9 cellular contexts compared by ENCODE assay signal in genomic region chr11:31816467-31817053, GRCh38. TPM values are rescaled to one million over a fixed set of nuclear protein-coding genes. Genes with fewer than 3 reads are reported as not detected.
DNase-seq lines count a peak whose midpoint lies in the region; ATAC-seq, FAIRE-seq and TF ChIP-seq lines count a peak whose summit lies in the region.
"Had no signal": no experiment of that assay in that cellular context is flagged by ENCODE, and none has a peak within 500 bp of the region (broad histone marks: within the 10 kb centered on the region; RNA-seq: fewer than 3 reads in every experiment).

No MANE protein-coding gene starts in this region.

- no peak for TF ChIP-seq CTCF in HFFc6 (IDR thresholded peaks at IDR 0.05)
- no peak for TF ChIP-seq CTCF in nephron (IDR thresholded peaks at IDR 0.05; ENCODE audit: unreplicated experiment in 3 of 3)

- H3K9me3 ChIP-seq in CD4-positive, alpha-beta memory T cell (ENCODE audit: control insufficient read depth in 1 of 2, low read length in 2 of 2), result no peaks in the 10 kb centered on the region

- no peak for ATAC-seq in central memory CD8-positive, alpha-beta T cell (replicated peaks; ENCODE audit: extremely low read depth, poor library complexity, severe bottlenecking)
- ATAC-seq in HG02981 (IDR thresholded peaks at IDR 0.05; ENCODE audit: unreplicated experiment), result no peak

- H3K27me3 ChIP-seq in CD4-positive, alpha-beta memory T cell (ENCODE audit: insufficient read depth, low read length), result peaks cover 73% of the 10 kb centered on the region

- peak overlapping the region; percentile 48 to 85 (median 76) for H3K4me3 Mint-ChIP-seq in CD4-positive, alpha-beta memory T cell
- H3K4me3 Mint-ChIP-seq in HFFc6 (peak overlapping the region; percentile 84), nephron (peak overlapping the region; percentile 35 to 79 (median 64))
- peak overlapping the region; percentile 64 for H3K4me3 Mint-ChIP-seq in central memory CD8-positive, alpha-beta T cell

- no peaks in the 10 kb centered on the region for H3K36me3 ChIP-seq in CD4-positive, alpha-beta memory T cell (ENCODE audit: insufficient read depth, low read length)

- H3K27ac ChIP-seq in CD4-positive, alpha-beta memory T cell (ENCODE audit: low read depth, low read length), result no peak overlapping the region

- peaks cover 52 to 53% of the 10 kb centered on the region in 2 donors for H3K27me3 Mint-ChIP-seq in CD4-positive, alpha-beta memory T cell
- H3K27me3 Mint-ChIP-seq in HFFc6 (ENCODE audit: insufficient read depth), result peaks cover 63% of the 10 kb centered on the region
- H3K27me3 Mint-ChIP-seq in central memory CD8-positive, alpha-beta T cell, result peaks cover 78% of the 10 kb centered on the region
- H3K27me3 Mint-ChIP-seq in nephron (ENCODE audit: low read depth), result peaks cover 49% of the 10 kb centered on the region

- H3K4me3 ChIP-seq in CD4-positive, alpha-beta memory T cell (ENCODE audit: low read length in 2 of 2), result peak overlapping the region in 1 of 2 donors; percentile 35

- peaks cover 0 to 11% (median 3%) of the 10 kb centered on the region in 8 donors for H3K9me3 Mint-ChIP-seq in CD4-positive, alpha-beta memory T cell
- H3K9me3 Mint-ChIP-seq in HFFc6, result no peaks in the 10 kb centered on the region
- no peaks in the 10 kb centered on the region for H3K9me3 Mint-ChIP-seq in central memory CD8-positive, alpha-beta T cell
- no peaks in the 10 kb centered on the region for H3K9me3 Mint-ChIP-seq in nephron

- TF ChIP-seq POLR2A in GM12892 (IDR thresholded peaks at IDR 0.05; ENCODE audit: low read depth, low read length) (no peak), H54 (IDR thresholded peaks at IDR 0.05; ENCODE audit: low read depth, low read length) (no peak)

- H3K27ac Mint-ChIP-seq in CD4-positive, alpha-beta memory T cell, result peak overlapping the region in 2 of 7 donors; percentile 52 to 86
- H3K27ac Mint-ChIP-seq in HFFc6 (no peak overlapping the region), nephron (no peak overlapping the region)
- peak overlapping the region; percentile 46 for H3K27ac Mint-ChIP-seq in central memory CD8-positive, alpha-beta T cell (ENCODE audit: low read depth)

- peaks cover 60% of the 10 kb centered on the region for H3K4me1 ChIP-seq in CD4-positive, alpha-beta memory T cell (ENCODE audit: insufficient read depth, low read length)

- intact Hi-C loops in CD4-positive, alpha-beta memory T cell (cut with micrococcal nuclease), result no loop called here

- FAIRE-seq in GM12892 (lab: Jason Lieb, UNC), result no peak
- no peak for FAIRE-seq in H54 (lab: Jason Lieb, UNC)
- FAIRE-seq: GM18507 had no signal

- CTCF ChIA-PET in CD4-positive, alpha-beta memory T cell (lab: Charles Lee; ENCODE audit: partially characterized antibody), result no interaction called here

- peaks cover 0 to 5% of the 10 kb centered on the region in 2 donors for H3K36me3 Mint-ChIP-seq in CD4-positive, alpha-beta memory T cell
- H3K36me3 Mint-ChIP-seq in HFFc6 (ENCODE audit: low read depth) (no peaks in the 10 kb centered on the region), nephron (ENCODE audit: low read depth) (no peaks in the 10 kb centered on the region)
- peaks cover 9% of the 10 kb centered on the region for H3K36me3 Mint-ChIP-seq in central memory CD8-positive, alpha-beta T cell (ENCODE audit: insufficient read depth)

- POLR2A ChIA-PET in CD4-positive, alpha-beta memory T cell (lab: Charles Lee; ENCODE audit: partially characterized antibody), result interaction anchor here (2.0 kb wide), 1 partner anchor 10 kb away, joined by 7 read pairs; no protein-coding TSS in a partner anchor

- peaks cover 16 to 42% (median 33%) of the 10 kb centered on the region in 4 donors for H3K4me1 Mint-ChIP-seq in CD4-positive, alpha-beta memory T cell
- H3K4me1 Mint-ChIP-seq in HFFc6 (ENCODE audit: low read depth) (peaks cover 33% of the 10 kb centered on the region), nephron (peaks cover 29% of the 10 kb centered on the region)
- H3K4me1 Mint-ChIP-seq in central memory CD8-positive, alpha-beta T cell, result peaks cover 25% of the 10 kb centered on the region

- DNase-seq in CD4-positive, alpha-beta memory T cell, result no peak
- DNase-seq in HFFc6 (no peak), GM12892 (ENCODE audit: insufficient read length) (no peak), H54 (ENCODE audit: insufficient read length, low spot score) (no peak)
- DNase-seq in central memory CD8-positive, alpha-beta T cell (ENCODE audit: low spot score in 2 of 2), result no peak
- DNase-seq in stimulated activated CD8-positive, alpha-beta memory T cell treated with anti-CD3 and anti-CD28 coated beads, Interleukin-4, amount 100 ng/mL, for 48 hours, result no peak

RNA-seq across cellular contexts. Expression of gene PAX6, which starts 5.4 kb away (rescaled TPM):
- not detected for total RNA-seq in CD4-positive, alpha-beta memory T cell
- under 1 TPM in 1 of 2 donors, not detected in 1; 0.11 TPM for polyA plus RNA-seq in CD4-positive, alpha-beta memory T cell
- 1 to 10 TPM in 4 of 6 experiments, not detected in 2; 1.3 to 1.5 (median 1.4) TPM for total RNA-seq in HFFc6 (2021; fragmentation: NEBNext Ultra II Directional; extraction: Animal tissue kit (Norgen Biotek cat#: 25700))
- polyA plus RNA-seq in GM12892 (2012; ENCODE audit: missing spikeins), result not detected
